Comparison of ENCODE assay signal across 22 cellular contexts in genomic region chr12:75852956-75853355, GRCh38.
"Had no signal": no experiment of that assay in that cellular context is flagged by ENCODE, and none has a peak within 500 bp of the region (broad histone marks: within the 10 kb centered on the region; RNA-seq: fewer than 3 reads in every experiment).

No MANE protein-coding gene starts in this region.

- H2AFZ ChIP-seq: hepatocyte had no signal

- ATAC-seq: gastroesophageal sphincter, left cardiac atrium, natural killer cell had no signal

- H3K4me3 Mint-ChIP-seq: activated CD4-positive, alpha-beta memory T cell treated with anti-CD3 and anti-CD28 coated beads for 36 hours; activated CD4-positive, alpha-beta T cell treated with anti-CD3 and anti-CD28 coated beads, Interleukin-2, amount 10 ng/mL, durations not matched to agents 24 days and 14 days; activated naive CD4-positive, alpha-beta T cell treated with anti-CD3 and anti-CD28 coated beads, Interleukin-2, amount 10 ng/mL, durations not matched to agents 7 days and 5 days; endodermal cell; natural killer cell had no signal

- H3K4me1 ChIP-seq: uterus had no signal

- H3K4me1 Mint-ChIP-seq: activated naive CD4-positive, alpha-beta T cell treated with anti-CD3 and anti-CD28 coated beads, Interleukin-2, amount 10 ng/mL, durations not matched to agents 7 days and 5 days; natural killer cell had no signal

- H3K79me2 ChIP-seq: hepatocyte had no signal

- H3K4me3 ChIP-seq: gastroesophageal sphincter, hepatocyte, spleen, suprapubic skin, transverse colon, uterus had no signal

- H3K9me3 ChIP-seq: gastroesophageal sphincter, neutrophil, spleen, suprapubic skin, transverse colon, uterus had no signal

- H3K4me2 ChIP-seq: hepatocyte had no signal

- H3K27ac Mint-ChIP-seq: activated CD4-positive, alpha-beta memory T cell treated with anti-CD3 and anti-CD28 coated beads for 36 hours; activated CD4-positive, alpha-beta T cell treated with anti-CD3 and anti-CD28 coated beads, Interleukin-2, amount 10 ng/mL, durations not matched to agents 24 days and 14 days; activated naive CD4-positive, alpha-beta T cell treated with anti-CD3 and anti-CD28 coated beads, Interleukin-2, amount 10 ng/mL, durations not matched to agents 7 days and 5 days; endodermal cell; natural killer cell had no signal

- H3K27me3 ChIP-seq: gastroesophageal sphincter, hepatocyte, neutrophil, suprapubic skin, uterus had no signal

- H3K9me3 Mint-ChIP-seq: activated CD4-positive, alpha-beta memory T cell treated with anti-CD3 and anti-CD28 coated beads for 36 hours; activated naive CD4-positive, alpha-beta T cell treated with anti-CD3 and anti-CD28 coated beads, Interleukin-2, amount 10 ng/mL, durations not matched to agents 7 days and 5 days; endodermal cell; natural killer cell had no signal

- H3K36me3 ChIP-seq: gastroesophageal sphincter, neutrophil, spleen, suprapubic skin, transverse colon, uterus had no signal

- H3K36me3 Mint-ChIP-seq: activated CD4-positive, alpha-beta memory T cell treated with anti-CD3 and anti-CD28 coated beads for 36 hours; activated naive CD4-positive, alpha-beta T cell treated with anti-CD3 and anti-CD28 coated beads, Interleukin-2, amount 10 ng/mL, durations not matched to agents 7 days and 5 days; natural killer cell had no signal

- DNase-seq: activated CD4-positive, alpha-beta memory T cell treated with anti-CD3 and anti-CD28 coated beads for 36 hours; activated CD4-positive, alpha-beta T cell treated with anti-CD3 and anti-CD28 coated beads, Interleukin-2, amount 10 ng/mL, durations not matched to agents 24 days and 14 days; activated CD4-positive, CD25-positive, alpha-beta regulatory T cell treated with anti-CD3 and anti-CD28 coated beads, Interleukin-2, amount 50 U/mL, for 72 hours; activated CD8-positive, alpha-beta memory T cell treated with anti-CD3 and anti-CD28 coated beads, Interleukin-2, amount 50 U/mL, for 4 hours; activated gamma-delta T cell; activated naive CD4-positive, alpha-beta T cell treated with anti-CD3 and anti-CD28 coated beads, Interleukin-2, amount 10 ng/mL, durations not matched to agents 7 days and 5 days; activated T-cell treated with anti-CD3 and anti-CD28 coated beads, Interleukin-2, amount 50 U/mL, for 1 hour; amniotic stem cell; central memory CD4-positive, alpha-beta T cell; endodermal cell; islet precursor cell; left cardiac atrium; natural killer cell; spleen; stimulated activated naive CD4-positive, alpha-beta T cell; T-helper 2 cell; transverse colon; uterus had no signal

- H3K27ac ChIP-seq: gastroesophageal sphincter, hepatocyte, neutrophil, spleen, suprapubic skin, transverse colon, uterus had no signal
